ENCODE assay signal across 18 cellular contexts in the genomic region with DNA sequence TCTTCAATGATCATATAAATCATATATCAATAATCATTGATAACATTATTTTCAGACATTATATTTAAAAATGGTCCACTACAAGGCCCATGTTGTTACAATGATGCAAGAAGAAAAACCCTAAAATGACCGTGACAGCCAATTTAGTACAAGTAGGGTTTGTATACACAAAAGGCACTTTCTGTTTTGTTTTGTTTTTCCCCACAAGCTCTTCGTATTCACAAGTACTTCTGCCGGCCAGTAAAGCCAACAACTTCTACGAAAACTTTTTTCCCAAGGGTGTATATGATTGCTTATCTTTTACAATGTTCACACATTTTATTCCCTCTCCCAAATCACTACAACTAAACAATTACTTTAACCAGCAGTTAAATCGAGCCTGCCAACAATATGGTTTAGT. TPM values are rescaled to one million over a fixed set of nuclear protein-coding genes. Genes with fewer than 3 reads are reported as not detected.
"Had no signal": no experiment of that assay in that cellular context is flagged by ENCODE, and none has a peak within 500 bp of the region (broad histone marks: within the 10 kb centered on the region; RNA-seq: fewer than 3 reads in every experiment).

No MANE protein-coding gene starts in this region.

- ATAC-seq: activated T-helper 17 cell treated with anti-CD3 and anti-CD28 coated beads, Interleukin-2, amount 50 U/mL, for 72 hours; mucosa of descending colon; natural killer cell treated with Interleukin-12 subunit alpha and Interleukin-12 subunit beta and Interleukin-15 and Interleukin-18, amount 100 ng/mL, for 72 hours; stimulated activated naive CD8-positive, alpha-beta T cell treated with anti-CD3 and anti-CD28 coated beads, Interleukin-15, amount 100 ng/mL, for 72 hours had no signal

- DNase-seq: activated B cell treated with CpG ODN at 0.5 μM for 24 hours; activated CD4-positive, alpha-beta T cell treated with anti-CD3 and anti-CD28 coated beads, Interleukin-2, amount 10 ng/mL, durations not matched to agents 24 days and 14 days; amygdala; dorsolateral prefrontal cortex; foreskin melanocyte; hippocampal formation; mammary epithelial cell; mucosa of descending colon; nucleus accumbens; stimulated activated CD4-positive, alpha-beta T cell treated with anti-CD3 and anti-CD28 coated beads, Interleukin-15, amount 100 ng/mL, for 24 hours; stimulated activated CD4-positive, alpha-beta T cell treated with anti-CD3 and anti-CD28 coated beads, Interleukin-4, amount 100 ng/mL, for 4 hours; stimulated activated naive CD8-positive, alpha-beta T cell treated with anti-CD3 and anti-CD28 coated beads, Interleukin-15, amount 100 ng/mL, for 72 hours; T-helper 2 cell had no signal

- H3K4me1 ChIP-seq: esophagus muscularis mucosa, vagina had no signal

- H3K27ac ChIP-seq: esophagus muscularis mucosa, thoracic aorta, vagina had no signal

- H3K36me3 ChIP-seq: esophagus muscularis mucosa, thoracic aorta, vagina had no signal

- H3K9me3 ChIP-seq: esophagus muscularis mucosa, mucosa of descending colon, thoracic aorta, vagina had no signal

- H3K27me3 ChIP-seq: dorsolateral prefrontal cortex, esophagus muscularis mucosa, vagina had no signal

- H3K4me3 ChIP-seq: esophagus muscularis mucosa, mucosa of descending colon, thoracic aorta, vagina had no signal

RNA-seq across cellular contexts. Expression of a gene that starts 9.6 kb away (rescaled TPM):
- total RNA-seq: activated B cell treated with CpG ODN at 0.5 μM for 24 hours; activated CD4-positive, alpha-beta T cell treated with anti-CD3 and anti-CD28 coated beads, Interleukin-2, amount 10 ng/mL, durations not matched to agents 24 days and 14 days had no signal
